18 cellular contexts compared by ENCODE assay signal in genomic region chr2:197075286-197075685, GRCh38.
"Had no signal": no experiment of that assay in that cellular context is flagged by ENCODE, and none has a peak within 500 bp of the region (broad histone marks: within the 10 kb centered on the region; RNA-seq: fewer than 3 reads in every experiment).

No MANE protein-coding gene starts in this region.

- H3K27ac ChIP-seq: epithelial cell of prostate, esophagus muscularis mucosa, gastrocnemius medialis, thoracic aorta had no signal

- H3K27me3 ChIP-seq: esophagus muscularis mucosa, gastrocnemius medialis, heart right ventricle had no signal

- ATAC-seq: effector memory CD8-positive, alpha-beta T cell; gastrocnemius medialis; heart right ventricle; left lobe of liver; mucosa of descending colon; naive thymus-derived CD8-positive, alpha-beta T cell; right cardiac atrium had no signal

- H3K27ac Mint-ChIP-seq: type B pancreatic cell had no signal

- H3K4me3 Mint-ChIP-seq: effector memory CD8-positive, alpha-beta T cell; neural crest cell; type B pancreatic cell had no signal

- H3K36me3 Mint-ChIP-seq: type B pancreatic cell had no signal

- H3K27me3 Mint-ChIP-seq: effector memory CD8-positive, alpha-beta T cell; naive thymus-derived CD8-positive, alpha-beta T cell; type B pancreatic cell had no signal

- H3K9me3 Mint-ChIP-seq: type B pancreatic cell had no signal

- H3K9me3 ChIP-seq: esophagus muscularis mucosa, gastrocnemius medialis, heart right ventricle, mucosa of descending colon, thoracic aorta had no signal

- H3K4me3 ChIP-seq: esophagus muscularis mucosa, gastrocnemius medialis, heart right ventricle, mucosa of descending colon, thoracic aorta had no signal

- H3K36me3 ChIP-seq: thoracic aorta had no signal

- DNase-seq: gastrocnemius medialis; heart right ventricle; hypothalamus; kidney glomerular epithelial cell; mammary epithelial cell; posterior cingulate gyrus; right cardiac atrium; small intestine; stimulated activated CD4-positive, alpha-beta T cell treated with anti-CD3 and anti-CD28 coated beads, Interleukin-12 subunit alpha, Interleukin-12 subunit beta, amount 100 ng/mL, for 4 hours had no signal
